In genomic region chr6:55240975-55241605, GRCh38 we compare ENCODE assay signal across 8 cellular contexts.
DNase-seq lines count a peak whose midpoint lies in the region; ATAC-seq, FAIRE-seq and TF ChIP-seq lines count a peak whose summit lies in the region.
"Not testable (repeated sequence)": the region's sequence is repeated elsewhere in the genome, so short reads cannot be mapped to it uniquely, and the experiment has no call there.

No MANE protein-coding gene starts in this region.

- H3K4me3 ChIP-seq in BE2C (ENCODE audit: low read depth, low read length); OCI-LY7 (ENCODE audit: low read depth, low read length, poor library complexity, severe bottlenecking); astrocyte of the cerebellum (ENCODE audit: low read depth, low read length); HepG2 (replicated peaks in 1 of 3; ENCODE audit: insufficient read depth in 1 of 3, low read depth in 2 of 3, low read length in 3 of 3); small intestine (ENCODE audit: low read depth in 1 of 2, low read length in 2 of 2): not testable (repeated sequence)

- intact Hi-C loops in OCI-LY7 (cut with micrococcal nuclease; ENCODE audit: unreplicated experiment): loop anchor here (5.0 kb wide), 1 partner anchor 524 kb away; no protein-coding TSS in a partner anchor
- intact Hi-C loops in HepG2 (cut with micrococcal nuclease; ENCODE audit: unreplicated experiment): loop anchor here (1.0 to 5.0 kb wide), 3 partner anchors 41 to 1259 kb away; no protein-coding TSS in a partner anchor

- TF ChIP-seq POLR2A in HepG2 (IDR thresholded peaks at IDR 0.05; ENCODE audit: insufficient read depth in 1 of 2, low read depth in 2 of 2, low read length in 2 of 2): not testable (repeated sequence)

- H2AFZ ChIP-seq in OCI-LY7 (ENCODE audit: low read length); HepG2 (ENCODE audit: low read length): not testable (repeated sequence)

- BruUV-seq in OCI-LY7 (replicated peaks; lab: Mats Ljungman, UMichigan); HepG2 (replicated peaks; lab: Mats Ljungman, UMichigan): not testable (repeated sequence)

- H3K9me3 ChIP-seq in BE2C; OCI-LY7 (ENCODE audit: low read length); HepG2 (ENCODE audit: low read length); small intestine (ENCODE audit: control insufficient read depth, low read depth): not testable (repeated sequence)

- in situ Hi-C loops in astrocyte of the cerebellum (cut with HindIII; ENCODE audit: low sequenced_read_pairs): not testable (repeated sequence)
- in situ Hi-C loops in HepG2 (cut with HindIII; ENCODE audit: extremely low pct_ligation_motif_present, low pct_unique_long_range_greater_than_20kb): loop anchor here (25.0 kb wide), 2 partner anchors 529 to 1254 kb away; no protein-coding TSS in a partner anchor

- not testable (repeated sequence) for H3K79me2 ChIP-seq in OCI-LY7 (ENCODE audit: insufficient read depth, low read depth, low read length); HepG2 (ENCODE audit: insufficient read depth, low read length)

- POLR2A ChIA-PET in OCI-LY7 (lab: Charles Lee); HepG2 (lab: Yijun Ruan, JAX): not testable (repeated sequence)

- not testable (repeated sequence) for TF ChIP-seq RAD21 in HepG2 (CRISPR knock-in tag; IDR thresholded peaks at IDR 0.05)

- not testable (repeated sequence) for H3K36me3 ChIP-seq in BE2C; OCI-LY7 (ENCODE audit: insufficient read depth, low read length); HepG2 (replicated peaks in 1 of 2; ENCODE audit: control insufficient read depth in 1 of 2, insufficient read depth in 2 of 2, low read length in 2 of 2); small intestine (ENCODE audit: control insufficient read depth in 2 of 2, insufficient read depth in 2 of 2, low read length in 2 of 2)

- CTCF ChIA-PET in OCI-LY7 (lab: Charles Lee; ENCODE audit: unreplicated experiment); HepG2 (lab: Yijun Ruan, JAX; ENCODE audit: low intra/inter-chr PET ratio, low total read pairs): not testable (repeated sequence)

- H3K4me1 ChIP-seq in BE2C; OCI-LY7 (ENCODE audit: insufficient read depth, low read length, poor library complexity, severe bottlenecking); HepG2 (ENCODE audit: insufficient read depth, low read length); small intestine (ENCODE audit: control insufficient read depth in 2 of 2, insufficient read depth in 1 of 2, low read depth in 1 of 2, low read length in 1 of 2): not testable (repeated sequence)

- peak; percentile 56 for TF ChIP-seq CTCF in BE2C (IDR thresholded peaks at IDR 0.05; ENCODE audit: low read depth, low read length)
- TF ChIP-seq CTCF in OCI-LY7 (conservative IDR thresholded peaks at IDR 0.05; ENCODE audit: low read length): peak; percentile 72
- peak; percentile 53 for TF ChIP-seq CTCF in astrocyte of the cerebellum (IDR thresholded peaks at IDR 0.05; ENCODE audit: low read depth, low read length, missing control alignments)
- peak; percentile 37 for TF ChIP-seq CTCF in HepG2 (CRISPR knock-in tag; IDR thresholded peaks at IDR 0.05)

- not testable (repeated sequence) for H3K9me2 ChIP-seq in OCI-LY7 (ENCODE audit: insufficient read depth, low read length)

- not testable (repeated sequence) for H3K4me2 ChIP-seq in OCI-LY7 (ENCODE audit: low read length); HepG2 (ENCODE audit: low read depth, low read length)

- DNase-seq in BE2C: not testable (repeated sequence)
- peak; percentile 29 for DNase-seq in M059J (ENCODE audit: low read depth)
- DNase-seq in OCI-LY7 (ENCODE audit: low spot score): peak; percentile 9
- peak; percentile 16 for DNase-seq in astrocyte of the cerebellum (ENCODE audit: low read depth)
- DNase-seq in fibroblast of peridontal ligament (ENCODE audit: extremely low read depth): peak; percentile 64
- DNase-seq in HepG2 (ENCODE audit: low spot score): peak; percentile 18
- peak; percentile 37 for DNase-seq in small intestine

- FAIRE-seq in HepG2 (lab: Jason Lieb, UNC) (peak; percentile 15), small intestine (lab: Jason Lieb, UNC) (peak; percentile 44)

- not testable (repeated sequence) for TF ChIP-seq EP300 in HepG2 (IDR thresholded peaks at IDR 0.05; ENCODE audit: low read depth in 2 of 2, low read length in 2 of 2); HepG2 (CRISPR knock-in tag; IDR thresholded peaks at IDR 0.05; ENCODE audit: borderline replicate concordance)

- not testable (repeated sequence) for H3K27me3 ChIP-seq in BE2C; HepG2 (ENCODE audit: control insufficient read depth in 1 of 2, insufficient read depth in 2 of 2, low read length in 2 of 2); small intestine (ENCODE audit: control insufficient read depth in 2 of 2, insufficient read depth in 2 of 2, low read length in 2 of 2)

- H3K9ac ChIP-seq in HepG2 (ENCODE audit: insufficient read depth, low read depth, low read length): not testable (repeated sequence)

- not testable (repeated sequence) for H4K20me1 ChIP-seq in OCI-LY7 (ENCODE audit: insufficient read depth, low read length); HepG2 (ENCODE audit: insufficient read depth, low read length)

- not testable (repeated sequence) for H3K27ac ChIP-seq in OCI-LY7 (ENCODE audit: low read depth, low read length, poor library complexity, severe bottlenecking); HepG2 (ENCODE audit: extremely low read length, insufficient read depth, low read length); small intestine (ENCODE audit: low read depth in 1 of 2, low read length in 1 of 2)

- 31% methylated on average over 6 of the region's 6 CpGs for WGBS in HepG2 (ENCODE audit: low lambda C conversion rate)
- 38 to 48% (median 46%) methylated on average over 6 of the region's 6 CpGs for WGBS in small intestine, 3 donors

- ATAC-seq in GM18861 (IDR thresholded peaks at IDR 0.05; ENCODE audit: unreplicated experiment): peak; percentile 63
- not testable (repeated sequence) for ATAC-seq in HepG2

TF ChIP-seq in HepG2, 621 proteins besides CTCF, POLR2A, EP300 and RAD21:
- TF ChIP-seq CREB1 (IDR thresholded peaks at IDR 0.05) (0 out of 2 replicates have a peak, but pooled peaks have one; percentile 44), CREB1 (CRISPR knock-in tag; IDR thresholded peaks at IDR 0.05) (peak; percentile 62; the same call in 1 of the 2 replicates), CREM (IDR thresholded peaks at IDR 0.05) (peak; percentile 53; the same call in 1 of the 2 replicates), STAG1 (CRISPR knock-in tag; IDR thresholded peaks at IDR 0.05) (peak; percentile 62), ATF1 (CRISPR knock-in tag; IDR thresholded peaks at IDR 0.05) (peak; percentile 31; the same call in 1 of the 2 replicates), GABPB1 (CRISPR knock-in tag; IDR thresholded peaks at IDR 0.05) (peak; percentile 59), GABPA (CRISPR knock-in tag; IDR thresholded peaks at IDR 0.05; ENCODE audit: low read depth) (peak; percentile 82)
- TF ChIP-seq CREM (CRISPR knock-in tag; IDR thresholded peaks at IDR 0.05); GABPA (IDR thresholded peaks at IDR 0.05; ENCODE audit: low read depth, low read length): not testable (repeated sequence)
TF ChIP-seq in HepG2: peak in this region for 6; not testable (repeated sequence) for 615.
